ENCODE assay signal across 8 cellular contexts in genomic region chr9:112097712-112098688, GRCh38.
A peak's percentile ranks its signal among the peaks of the same experiment; 100 is the strongest.
DNase-seq lines count a peak whose midpoint lies in the region; ATAC-seq and TF ChIP-seq lines count a peak whose summit lies in the region.

No MANE protein-coding gene starts in this region.

- no peak overlapping the region for H3K4me3 ChIP-seq in kidney epithelial cell (ENCODE audit: low read depth, low read length)

- H3K27me3 ChIP-seq in kidney epithelial cell (ENCODE audit: control insufficient read depth, insufficient read depth, low read length): no peaks in the 10 kb centered on the region

- TF ChIP-seq CTCF in HFFc6 (IDR thresholded peaks at IDR 0.05) (peak; percentile 96), kidney epithelial cell (IDR thresholded peaks at IDR 0.05; ENCODE audit: insufficient read depth, low read length, poor library complexity, severe bottlenecking) (peak; percentile 87)

- H3K4me3 Mint-ChIP-seq in HFFc6: no peak overlapping the region

- no peaks in the 10 kb centered on the region for H3K36me3 Mint-ChIP-seq in HFFc6 (ENCODE audit: low read depth)

- no peak for ATAC-seq in GM18520 (IDR thresholded peaks at IDR 0.05; ENCODE audit: unreplicated experiment)

- H3K27ac Mint-ChIP-seq in HFFc6: no peak overlapping the region

- H3K4me1 Mint-ChIP-seq in HFFc6 (ENCODE audit: low read depth): no peaks in the 10 kb centered on the region; the same call in 1 of the 2 replicates

- H3K27ac ChIP-seq in caudate nucleus (ENCODE audit: low read depth, low read length): no peak overlapping the region

- no peaks in the 10 kb centered on the region for H3K36me3 ChIP-seq in kidney epithelial cell (ENCODE audit: control insufficient read depth, insufficient read depth, low read length)

- peak; percentile 59 for DNase-seq in COR-L47 (lab: John Stamatoyannopoulos, UW)
- DNase-seq in HFFc6: peak; percentile 53
- DNase-seq in NCI-H2196 treated with DMSO at 0.1 percent for 48 hours (lab: John Stamatoyannopoulos, UW; ENCODE audit: unreplicated experiment): peak; percentile 62
- DNase-seq in activated CD4-positive, CD25-positive, alpha-beta regulatory T cell (lab: John Stamatoyannopoulos, UW): peak; percentile 43 to 57 (median 44)
- DNase-seq in caudate nucleus (lab: John Stamatoyannopoulos, UW): peak in 36 of 61 donors; percentile 5 to 77 (median 28)
- DNase-seq in kidney epithelial cell (ENCODE audit: low read depth): no peak
- peak; percentile 76 for DNase-seq in stimulated activated CD4-positive, alpha-beta T cell treated with anti-CD3 and anti-CD28 coated beads, Interleukin-4, amount 100 ng/mL, for 24 hours

- H3K9me3 Mint-ChIP-seq in HFFc6: no peaks in the 10 kb centered on the region

- H3K27me3 Mint-ChIP-seq in HFFc6 (ENCODE audit: insufficient read depth): peaks cover 4% of the 10 kb centered on the region; the same call in 1 of the 2 replicates
